In genomic region chr11:446886-447285, GRCh38 we compare ENCODE assay signal across 15 cellular contexts. TPM values are rescaled to one million over a fixed set of nuclear protein-coding genes. Genes with fewer than 3 reads are reported as not detected.
DNase-seq lines count a peak whose midpoint lies in the region; ATAC-seq, FAIRE-seq and TF ChIP-seq lines count a peak whose summit lies in the region.
"Had no signal": no experiment of that assay in that cellular context is flagged by ENCODE, and none has a peak within 500 bp of the region (broad histone marks: within the 10 kb centered on the region; RNA-seq: fewer than 3 reads in every experiment).

No MANE protein-coding gene starts in this region.

- no peak overlapping the region for H3K4me2 ChIP-seq in K562 (ENCODE audit: insufficient read depth, low read length)

- TF ChIP-seq EP300 in K562 (IDR thresholded peaks at IDR 0.05; ENCODE audit: low read length) = no peak

- no peak for FAIRE-seq in K562 (lab: Jason Lieb, UNC)
- FAIRE-seq: A204.1 had no signal

- POLR2A ChIA-PET in K562 (lab: Yijun Ruan, JAX) = interaction anchor here (0.6 to 1.9 kb wide), 3 partner anchors 13 to 79 kb away, joined by 3 to 6 read pairs (median 4); no protein-coding TSS in a partner anchor

- intact Hi-C loops in K562 (cut with micrococcal nuclease) = loop anchor here (5.0 kb wide), 1 partner anchor 55 kb away; the partner anchor contains the start of gene PKP3

- peaks cover 36% of the 10 kb centered on the region for H3K79me2 ChIP-seq in K562 (ENCODE audit: control insufficient read depth, insufficient read depth, low read length)

- ATAC-seq in K562 = no peak
- no peak for ATAC-seq in GM21737 (IDR thresholded peaks at IDR 0.05; ENCODE audit: unreplicated experiment)
- ATAC-seq in HG03280 (IDR thresholded peaks at IDR 0.05; ENCODE audit: unreplicated experiment) = no peak
- ATAC-seq: activated T-cell treated with anti-CD3 and anti-CD28 coated beads, Interleukin-2, amount 50 U/mL, for 4 hours had no signal

- DNase-seq in DMS79 treated with DMSO at 0.1 percent for 48 hours (lab: John Stamatoyannopoulos, UW) (peak; percentile 2), DMS79 (lab: John Stamatoyannopoulos, UW) (no peak), NCI-H2171 (lab: John Stamatoyannopoulos, UW) (peak; percentile 43), K562 (ENCODE audit: extremely low read depth in 1 of 4, low spot score in 3 of 4) (no peak), myocyte (ENCODE audit: low read depth) (peak; percentile 60), NCI-H446 treated with DMSO at 0.1 percent for 48 hours (lab: John Stamatoyannopoulos, UW) (no peak)
- DNase-seq: activated T-cell treated with anti-CD3 and anti-CD28 coated beads, Interleukin-2, amount 50 U/mL, for 4 hours; H9; NCI-H2029 treated with DMSO at 0.1 percent for 48 hours; retina had no signal

- H3K27ac ChIP-seq in K562 (ENCODE audit: extremely low read depth, low read depth, low read length) = no peak overlapping the region

- peak overlapping the region; percentile 67 for H2AFZ ChIP-seq in K562 (ENCODE audit: low read depth, low read length)

- H3K27me3 ChIP-seq in K562 (ENCODE audit: control insufficient read depth in 2 of 2, insufficient read depth in 2 of 2, low read length in 2 of 2) = no peaks in the 10 kb centered on the region

- peaks cover 33 to 80% of the 10 kb centered on the region in 2 experiments; a peak in 4 of 5 replicates for H3K4me1 ChIP-seq in K562 (replicated peaks in 1 of 2; ENCODE audit: control insufficient read depth in 2 of 2, insufficient read depth in 2 of 2, low read length in 2 of 2)

- TF ChIP-seq RAD21 in K562 (CRISPR knock-in tag; conservative IDR thresholded peaks at IDR 0.05 in 1 of 2, IDR thresholded peaks at IDR 0.05 in 1 of 2) = no peak

- TF ChIP-seq CTCF in K562 (IDR thresholded peaks at IDR 0.05 in 2 of 3, conservative IDR thresholded peaks at IDR 0.05 in 1 of 3; ENCODE audit: insufficient read depth in 2 of 3, low read depth in 1 of 3, low read length in 3 of 3) = no peak

- 55% methylated on average over 7 of the region's 7 CpGs for WGBS in K562 (ENCODE audit: insufficient coverage, low coverage, missing lambda C conversion rate)

- H3K9me1 ChIP-seq in K562 (ENCODE audit: control insufficient read depth, insufficient read depth, low read length) = no peaks in the 10 kb centered on the region

- CTCF ChIA-PET in K562 (lab: Yijun Ruan, JAX; ENCODE audit: low intra/inter-chr PET ratio) = no interaction called here

- in situ Hi-C loops in K562 (cut with MboI) = no loop called here

- no peaks in the 10 kb centered on the region for H4K20me1 ChIP-seq in K562 (replicated peaks; ENCODE audit: control insufficient read depth, insufficient read depth, low read length)

- TF ChIP-seq POLR2A in K562 (conservative IDR thresholded peaks at IDR 0.05) = no peak

- no peaks in the 10 kb centered on the region for H3K9me3 ChIP-seq in K562 (replicated peaks; ENCODE audit: control insufficient read depth, insufficient read depth, low read depth, low read length)

- no TSS peak for BruUV-seq in K562 (replicated peaks; lab: Mats Ljungman, UMichigan)

- H3K36me3 ChIP-seq in K562 (ENCODE audit: control insufficient read depth, insufficient read depth, low read length) = peaks cover 9% of the 10 kb centered on the region; the same call in 1 of the 3 replicates

- peak overlapping the region in 1 of 2 experiments; percentile 87; a peak in 2 of 4 replicates for H3K9ac ChIP-seq in K562 (ENCODE audit: insufficient read depth in 1 of 2, low read depth in 2 of 2, low read length in 2 of 2)

- no peak overlapping the region for H3K4me3 ChIP-seq in K562

TF ChIP-seq in K562, 482 proteins besides CTCF, POLR2A, EP300 and RAD21 (continues in another document):
- TF ChIP-seq ZNF324 (CRISPR knock-in tag; IDR thresholded peaks at IDR 0.05) (no peak), PCBP2 (IDR thresholded peaks at IDR 0.05; ENCODE audit: low read depth, low read length, poor library complexity, severe bottlenecking) (no peak)

RNA-seq across cellular contexts. Expression of gene PTDSS2, which starts 3.2 kb away (rescaled TPM):
- total RNA-seq in K562 (2011; cell fraction: chromatin; rRNA removed; ENCODE audit: low replicate concordance) = 105 and 295 TPM in 2 replicates
- total RNA-seq in K562 (2011; cell fraction: nucleolus; rRNA removed) = 221 and 222 TPM in 2 replicates
- 123 and 136 TPM in 2 replicates for total RNA-seq in K562 (2011; cell fraction: nucleoplasm; rRNA removed)
- 42.4 and 61.4 TPM in 2 replicates for total RNA-seq in K562 (2014; rRNA removed)
- total RNA-seq in K562 (2014; rRNA removed; fragmentation: Illumina TruSeq; extraction: Trizol) = 7.7 and 10.3 TPM in 2 replicates
- total RNA-seq in K562 (2015; rRNA removed; fragmentation: Illumina TruSeq; extraction: Trizol) = 17.2 and 19.2 TPM in 2 replicates
- total RNA-seq in K562 (2021) = 51.4 and 53.9 TPM in 2 replicates
- 22.4 and 36.2 TPM in 2 replicates for polyA plus RNA-seq in K562 (2011; rRNA removed)
- 31.4 and 55.2 TPM in 2 replicates for polyA plus RNA-seq in K562 (2011; cell fraction: cytosol; rRNA removed)
- polyA plus RNA-seq in K562 (2011; cell fraction: nucleus; rRNA removed) = 204 and 221 TPM in 2 replicates
- 33.8 and 52.0 TPM in 2 replicates for polyA plus RNA-seq in K562 (2012)
- polyA plus RNA-seq in K562 (2014; fragmentation: Illumina TruSeq; extraction: Trizol) = 16.9 and 25.2 TPM in 2 replicates
- 1 to 10 TPM in 1 of 2 experiments, under 1 TPM in 1; 0.45 to 1.1 TPM for polyA plus RNA-seq in K562 (2014; fragmentation: Nextera tagmentation; extraction: Ambion mirVana)
- 36.8 and 38.3 TPM in 2 replicates for polyA plus RNA-seq in K562 (2014; rRNA removed)
- 21.0 and 25.3 TPM in 2 replicates for polyA minus RNA-seq in K562 (2011; rRNA and poly(A)+ RNA removed)
- 26.6 and 30.7 TPM in 2 replicates for polyA minus RNA-seq in K562 (2011; cell fraction: cytosol; rRNA and poly(A)+ RNA removed)
- polyA minus RNA-seq in K562 (2011; cell fraction: nucleus; rRNA and poly(A)+ RNA removed) = 37.0 and 51.1 TPM in 2 replicates
- 78.1 and 110 TPM in 2 replicates for total RNA-seq in myocyte
- polyA plus RNA-seq in myocyte (2012) = 46.3 TPM

RNA-seq across cellular contexts. Expression of gene ANO9, which starts 5.1 kb away (rescaled TPM):
- 28.4 and 83.6 TPM in 2 replicates for total RNA-seq in K562 (2011; cell fraction: chromatin; rRNA removed; ENCODE audit: low replicate concordance)
- total RNA-seq in K562 (2011; cell fraction: nucleolus; rRNA removed) = 54.4 and 56.8 TPM in 2 replicates
- 33.9 and 40.5 TPM in 2 replicates for total RNA-seq in K562 (2011; cell fraction: nucleoplasm; rRNA removed)
- total RNA-seq in K562 (2014; rRNA removed) (4.9 and 5.1 TPM in 2 replicates), K562 (2014; rRNA removed; fragmentation: Illumina TruSeq; extraction: Trizol) (1.0 and 1.1 TPM in 2 replicates), K562 (2015; rRNA removed; fragmentation: Illumina TruSeq; extraction: Trizol) (3.8 TPM in 2 replicates), K562 (2021) (9.3 and 14.5 TPM in 2 replicates), myocyte (0.42 and 0.94 TPM in 2 replicates)
- polyA plus RNA-seq in K562 (2011; rRNA removed) (5.4 and 19.1 TPM in 2 replicates), K562 (2014; fragmentation: Illumina TruSeq; extraction: Trizol) (4.5 and 5.5 TPM in 2 replicates), K562 (2014; fragmentation: Nextera tagmentation; extraction: Ambion mirVana) (under 1 TPM; 0.20 to 0.27 TPM), K562 (2014; rRNA removed) (10.7 and 10.8 TPM in 2 replicates)
- 4.1 and 4.3 TPM in 2 replicates for polyA plus RNA-seq in K562 (2011; cell fraction: cytosol; rRNA removed)
- 179 and 200 TPM in 2 replicates for polyA plus RNA-seq in K562 (2011; cell fraction: nucleus; rRNA removed)
- 11.4 and 33.5 TPM in 2 replicates for polyA plus RNA-seq in K562 (2012)
- polyA minus RNA-seq in K562 (2011; rRNA and poly(A)+ RNA removed) = 1.3 and 1.4 TPM in 2 replicates
- polyA minus RNA-seq in K562 (2011; cell fraction: cytosol; rRNA and poly(A)+ RNA removed) = 2.9 and 3.2 TPM in 2 replicates
- 19.4 and 27.1 TPM in 2 replicates for polyA minus RNA-seq in K562 (2011; cell fraction: nucleus; rRNA and poly(A)+ RNA removed)
- polyA plus RNA-seq in myocyte (2012) = not detected
- total RNA-seq: temporal lobe had no signal

RNA-seq across cellular contexts. Expression of gene SIGIRR, which starts 32.1 kb away (rescaled TPM):
- 8.7 and 27.6 TPM in 2 replicates for total RNA-seq in K562 (2011; cell fraction: chromatin; rRNA removed; ENCODE audit: low replicate concordance)
- 50.7 and 50.9 TPM in 2 replicates for total RNA-seq in K562 (2011; cell fraction: nucleolus; rRNA removed)
- 15.8 and 24.1 TPM in 2 replicates for total RNA-seq in K562 (2011; cell fraction: nucleoplasm; rRNA removed)
- total RNA-seq in K562 (2014; rRNA removed) = 109 and 114 TPM in 2 replicates
- 6.0 and 7.2 TPM in 2 replicates for total RNA-seq in K562 (2014; rRNA removed; fragmentation: Illumina TruSeq; extraction: Trizol)
- total RNA-seq in K562 (2015; rRNA removed; fragmentation: Illumina TruSeq; extraction: Trizol) = 50.6 and 51.6 TPM in 2 replicates
- total RNA-seq in K562 (2021) = 83.1 and 93.8 TPM in 2 replicates
- 22.5 and 25.0 TPM in 2 replicates for polyA plus RNA-seq in K562 (2011; rRNA removed)
- 41.4 and 135 TPM in 2 replicates for polyA plus RNA-seq in K562 (2011; cell fraction: cytosol; rRNA removed)
- 81.1 and 118 TPM in 2 replicates for polyA plus RNA-seq in K562 (2011; cell fraction: nucleus; rRNA removed)
- polyA plus RNA-seq in K562 (2012) = 55.3 and 81.1 TPM in 2 replicates
- 14.8 and 46.2 TPM in 2 replicates for polyA plus RNA-seq in K562 (2014; fragmentation: Illumina TruSeq; extraction: Trizol)
- 10 to 100 TPM in 1 of 2 experiments, 1 to 10 TPM in 1; 6.3 to 13.3 TPM for polyA plus RNA-seq in K562 (2014; fragmentation: Nextera tagmentation; extraction: Ambion mirVana)
- polyA plus RNA-seq in K562 (2014; rRNA removed) = 92.4 and 133 TPM in 2 replicates
- polyA minus RNA-seq in K562 (2011; rRNA and poly(A)+ RNA removed) = 1.1 and 2.3 TPM in 2 replicates
- polyA minus RNA-seq in K562 (2011; cell fraction: cytosol; rRNA and poly(A)+ RNA removed) = 12.4 and 13.7 TPM in 2 replicates
- polyA minus RNA-seq in K562 (2011; cell fraction: nucleus; rRNA and poly(A)+ RNA removed) = 11.0 and 11.7 TPM in 2 replicates
- total RNA-seq in myocyte = 1.5 and 1.7 TPM in 2 replicates
- 2.1 TPM for polyA plus RNA-seq in myocyte (2012)

RNA-seq across cellular contexts. Expression of gene PKP3, which starts 52.9 kb away (rescaled TPM):
- 29.8 and 101 TPM in 2 replicates for total RNA-seq in K562 (2011; cell fraction: chromatin; rRNA removed; ENCODE audit: low replicate concordance)
- total RNA-seq in K562 (2011; cell fraction: nucleolus; rRNA removed) = 77.2 and 90.9 TPM in 2 replicates
- 38.5 and 42.2 TPM in 2 replicates for total RNA-seq in K562 (2011; cell fraction: nucleoplasm; rRNA removed)
- 99.7 and 122 TPM in 2 replicates for total RNA-seq in K562 (2014; rRNA removed)
- 11.2 and 14.9 TPM in 2 replicates for total RNA-seq in K562 (2014; rRNA removed; fragmentation: Illumina TruSeq; extraction: Trizol)
- 30.7 and 36.6 TPM in 2 replicates for total RNA-seq in K562 (2015; rRNA removed; fragmentation: Illumina TruSeq; extraction: Trizol)
- 102 and 110 TPM in 2 replicates for total RNA-seq in K562 (2021)
- polyA plus RNA-seq in K562 (2011; rRNA removed) = 45.4 and 47.8 TPM in 2 replicates
- 40.1 and 126 TPM in 2 replicates for polyA plus RNA-seq in K562 (2011; cell fraction: cytosol; rRNA removed)
- polyA plus RNA-seq in K562 (2011; cell fraction: nucleus; rRNA removed) = 77.2 and 108 TPM in 2 replicates
- polyA plus RNA-seq in K562 (2012) = 49.0 and 59.2 TPM in 2 replicates
- polyA plus RNA-seq in K562 (2014; fragmentation: Illumina TruSeq; extraction: Trizol) = 26.9 and 39.7 TPM in 2 replicates
- polyA plus RNA-seq in K562 (2014; fragmentation: Nextera tagmentation; extraction: Ambion mirVana) = under 1 TPM; 0.11 to 0.45 TPM
- polyA plus RNA-seq in K562 (2014; rRNA removed) = 73.9 and 78.9 TPM in 2 replicates
- polyA minus RNA-seq in K562 (2011; rRNA and poly(A)+ RNA removed) = 8.3 and 21.7 TPM in 2 replicates
- polyA minus RNA-seq in K562 (2011; cell fraction: cytosol; rRNA and poly(A)+ RNA removed) = 71.3 and 72.2 TPM in 2 replicates
- 28.1 and 30.5 TPM in 2 replicates for polyA minus RNA-seq in K562 (2011; cell fraction: nucleus; rRNA and poly(A)+ RNA removed)
- 1.4 and 8.9 TPM in 2 replicates for total RNA-seq in myocyte
- 1.2 TPM for polyA plus RNA-seq in myocyte (2012)
- total RNA-seq: mononuclear cell had no signal

Comparison
In these comparisons a context has a peak if more than half of its experiments do, and no peak if none do; other contexts are left out.
1. DNase-seq: peak in DMS79 treated with DMSO at 0.1 percent for 48 hours (single experiment), NCI-H2171 (single experiment) and myocyte (single experiment); none in DMS79 (single experiment), K562 (0 of 4) and NCI-H446 treated with DMSO at 0.1 percent for 48 hours (single experiment).